9 cellular contexts compared by ENCODE assay signal in the genomic region with DNA sequence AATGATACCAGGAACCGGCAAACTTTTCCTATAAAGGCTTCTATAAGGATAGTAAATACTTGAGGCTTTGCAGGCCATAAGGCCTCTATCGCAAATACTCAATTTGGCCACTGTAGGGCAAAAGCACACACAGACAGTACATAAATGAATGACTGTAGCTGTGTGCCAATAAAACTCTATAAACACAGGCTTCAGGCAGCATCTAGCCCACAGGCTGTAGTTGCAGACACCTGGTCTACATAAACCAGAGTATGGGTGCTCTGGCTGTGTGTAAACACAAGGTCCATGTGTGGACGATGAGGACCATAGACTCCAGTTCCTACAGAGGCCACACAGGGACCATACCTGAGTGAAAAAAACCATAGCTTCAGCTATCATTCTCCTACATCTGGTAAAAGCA. TPM values are rescaled to one million over a fixed set of nuclear protein-coding genes. Genes with fewer than 3 reads are reported as not detected.
DNase-seq lines count a peak whose midpoint lies in the region; ATAC-seq lines count a peak whose summit lies in the region.
"Had no signal": no experiment of that assay in that cellular context is flagged by ENCODE, and none has a peak within 500 bp of the region (broad histone marks: within the 10 kb centered on the region; RNA-seq: fewer than 3 reads in every experiment).

No MANE protein-coding gene starts in this region.

- peak overlapping the region in 2 of 3 donors; percentile 55 to 56 for H3K27ac Mint-ChIP-seq in CD4-positive, CD25-positive, alpha-beta regulatory T cell
- peak overlapping the region; percentile 87 to 90 for H3K27ac Mint-ChIP-seq in natural killer cell treated with Interleukin-12 subunit alpha and Interleukin-12 subunit beta and Interleukin-15 and Interleukin-18, amount 100 ng/mL, for 72 hours

- no peaks in the 10 kb centered on the region for H3K27me3 ChIP-seq in CD4-positive, CD25-positive, alpha-beta regulatory T cell (ENCODE audit: control insufficient read depth, insufficient read depth, low read length)

- no peaks in the 10 kb centered on the region for H3K4me1 ChIP-seq in CD4-positive, CD25-positive, alpha-beta regulatory T cell (ENCODE audit: control insufficient read depth, insufficient read depth, low read length, poor library complexity, severe bottlenecking)

- H3K4me3 ChIP-seq in CD4-positive, CD25-positive, alpha-beta regulatory T cell (ENCODE audit: low read depth, low read length): no peak overlapping the region
- H3K4me3 ChIP-seq: SK-N-MC had no signal

- H3K36me3 Mint-ChIP-seq in CD4-positive, CD25-positive, alpha-beta regulatory T cell: peaks cover 25% of the 10 kb centered on the region
- peaks cover 6% of the 10 kb centered on the region for H3K36me3 Mint-ChIP-seq in natural killer cell treated with Interleukin-12 subunit alpha and Interleukin-12 subunit beta and Interleukin-15 and Interleukin-18, amount 100 ng/mL, for 72 hours

- H3K9me3 ChIP-seq in CD4-positive, CD25-positive, alpha-beta regulatory T cell (ENCODE audit: control insufficient read depth in 2 of 2, low read length in 2 of 2): no peaks in the 10 kb centered on the region

- DNase-seq in CD4-positive, CD25-positive, alpha-beta regulatory T cell: no peak
- peak; percentile 32 for DNase-seq in NCI-H146 treated with DMSO at 0.1 percent for 48 hours (lab: John Stamatoyannopoulos, UW; ENCODE audit: unreplicated experiment)
- no peak for DNase-seq in epithelial cell of prostate (ENCODE audit: low read depth, low spot score)
- no peak for DNase-seq in natural killer cell treated with Interleukin-12 subunit alpha and Interleukin-12 subunit beta and Interleukin-15 and Interleukin-18, amount 100 ng/mL, for 72 hours (ENCODE audit: low spot score)
- no peak for DNase-seq in nucleus accumbens (lab: John Stamatoyannopoulos, UW)
- DNase-seq in activated CD8-positive, alpha-beta memory T cell treated with anti-CD3 and anti-CD28 coated beads for 24 hours: no peak

- no peaks in the 10 kb centered on the region for H3K9me3 Mint-ChIP-seq in CD4-positive, CD25-positive, alpha-beta regulatory T cell
- H3K9me3 Mint-ChIP-seq in natural killer cell treated with Interleukin-12 subunit alpha and Interleukin-12 subunit beta and Interleukin-15 and Interleukin-18, amount 100 ng/mL, for 72 hours: no peaks in the 10 kb centered on the region

- ATAC-seq in CD4-positive, CD25-positive, alpha-beta regulatory T cell (ENCODE audit: low read depth in 2 of 2): no peak
- ATAC-seq in natural killer cell treated with Interleukin-12 subunit alpha and Interleukin-12 subunit beta and Interleukin-15 and Interleukin-18, amount 100 ng/mL, for 72 hours: no peak
- ATAC-seq in HG02981 (IDR thresholded peaks at IDR 0.05; ENCODE audit: unreplicated experiment) (no peak), HG03135 (IDR thresholded peaks at IDR 0.05; ENCODE audit: unreplicated experiment) (no peak)

- H3K27me3 Mint-ChIP-seq in CD4-positive, CD25-positive, alpha-beta regulatory T cell: no peaks in the 10 kb centered on the region
- H3K27me3 Mint-ChIP-seq in natural killer cell treated with Interleukin-12 subunit alpha and Interleukin-12 subunit beta and Interleukin-15 and Interleukin-18, amount 100 ng/mL, for 72 hours: no peaks in the 10 kb centered on the region

- H3K27ac ChIP-seq in CD4-positive, CD25-positive, alpha-beta regulatory T cell (ENCODE audit: insufficient read depth, low read length, poor library complexity, severe bottlenecking): no peak overlapping the region
- H3K27ac ChIP-seq in epithelial cell of prostate: peak overlapping the region; percentile 48
- H3K27ac ChIP-seq: SK-N-MC had no signal

- peaks cover 5 to 31% (median 23%) of the 10 kb centered on the region in 4 donors for H3K4me1 Mint-ChIP-seq in CD4-positive, CD25-positive, alpha-beta regulatory T cell
- peaks cover 38% of the 10 kb centered on the region in 2 donors for H3K4me1 Mint-ChIP-seq in natural killer cell treated with Interleukin-12 subunit alpha and Interleukin-12 subunit beta and Interleukin-15 and Interleukin-18, amount 100 ng/mL, for 72 hours (ENCODE audit: low read depth in 2 of 2)

- H3K36me3 ChIP-seq in CD4-positive, CD25-positive, alpha-beta regulatory T cell (ENCODE audit: control insufficient read depth, insufficient read depth, low read length): peaks cover 59% of the 10 kb centered on the region

- H3K4me3 Mint-ChIP-seq in CD4-positive, CD25-positive, alpha-beta regulatory T cell: no peak overlapping the region
- peak overlapping the region; percentile 20 for H3K4me3 Mint-ChIP-seq in natural killer cell treated with Interleukin-12 subunit alpha and Interleukin-12 subunit beta and Interleukin-15 and Interleukin-18, amount 100 ng/mL, for 72 hours

RNA-seq across cellular contexts. Expression of a gene that starts 52.2 kb away (rescaled TPM):
- 47.2 TPM for total RNA-seq in CD4-positive, CD25-positive, alpha-beta regulatory T cell
- polyA plus RNA-seq in CD4-positive, CD25-positive, alpha-beta regulatory T cell: 10 to 100 TPM in 1 of 4 donors, 1 to 10 TPM in 3; 7.5 to 10.4 (median 8.2) TPM
- total RNA-seq in natural killer cell treated with Interleukin-12 subunit alpha and Interleukin-12 subunit beta and Interleukin-15 and Interleukin-18, amount 100 ng/mL, for 72 hours: 10 to 100 TPM; 42.1 to 65.7 TPM
